ENCODE assay signal across 1 cellular context in genomic region chr22:46935506-46936377, GRCh38.
A peak's percentile ranks its signal among the peaks of the same experiment; 100 is the strongest.
TF ChIP-seq lines count a peak whose summit lies in the region.

No MANE protein-coding gene starts in this region.

TF ChIP-seq in HepG2, 621 proteins besides CTCF, POLR2A, EP300 and RAD21 (continued from another document):
- peak; percentile 43; the same call in 1 of the 2 replicates for TF ChIP-seq HINFP (CRISPR knock-in tag; IDR thresholded peaks at IDR 0.05; ENCODE audit: low read depth)
- TF ChIP-seq ZFX (CRISPR knock-in tag; IDR thresholded peaks at IDR 0.05; ENCODE audit: low read depth): peak; percentile 80
- no peak for TF ChIP-seq ZKSCAN1 (IDR thresholded peaks at IDR 0.05; ENCODE audit: low read length)
- TF ChIP-seq ZFP90 (CRISPR knock-in tag; IDR thresholded peaks at IDR 0.05; ENCODE audit: borderline replicate concordance): peak; percentile 78
- no peak for TF ChIP-seq ZNF766 (CRISPR knock-in tag; IDR thresholded peaks at IDR 0.05; ENCODE audit: borderline replicate concordance)
- TF ChIP-seq UBTF (CRISPR knock-in tag; IDR thresholded peaks at IDR 0.05): peak; percentile 60
- peak; percentile 86 for TF ChIP-seq NR2F2 (IDR thresholded peaks at IDR 0.05; ENCODE audit: borderline replicate concordance, low read depth)
- no peak; the same call in 1 of the 2 replicates for TF ChIP-seq FOSL1 (CRISPR knock-in tag; IDR thresholded peaks at IDR 0.05; ENCODE audit: borderline replicate concordance)
- TF ChIP-seq SP140L (CRISPR knock-in tag; IDR thresholded peaks at IDR 0.05; ENCODE audit: borderline replicate concordance): no peak
- TF ChIP-seq HMGA1 (CRISPR knock-in tag; conservative IDR thresholded peaks at IDR 0.05): no peak
- TF ChIP-seq CREB1 (IDR thresholded peaks at IDR 0.05): peak; percentile 45; the same call in 1 of the 2 replicates
- TF ChIP-seq CREB1 (CRISPR knock-in tag; IDR thresholded peaks at IDR 0.05): peak; percentile 62; the same call in 1 of the 2 replicates
- TF ChIP-seq PATZ1 (CRISPR knock-in tag; IDR thresholded peaks at IDR 0.05): peak; percentile 66; the same call in 1 of the 2 replicates
- no peak; the same call in 1 of the 2 replicates for TF ChIP-seq RBAK (CRISPR knock-in tag; IDR thresholded peaks at IDR 0.05)
- TF ChIP-seq RBM39 (IDR thresholded peaks at IDR 0.05; ENCODE audit: low read depth, low read length, poor library complexity, severe bottlenecking): no peak
- no peak for TF ChIP-seq IKZF1 (IDR thresholded peaks at IDR 0.05)
- no peak; the same call in 1 of the 2 replicates for TF ChIP-seq CHD2 (IDR thresholded peaks at IDR 0.05; ENCODE audit: low read depth, low read length)
- TF ChIP-seq ZNF121 (CRISPR knock-in tag; IDR thresholded peaks at IDR 0.05): no peak; the same call in 1 of the 2 replicates
- TF ChIP-seq RFXAP (CRISPR knock-in tag; IDR thresholded peaks at IDR 0.05; ENCODE audit: borderline replicate concordance): peak; percentile 68
- peak; percentile 92 for TF ChIP-seq TGIF2 (CRISPR knock-in tag; IDR thresholded peaks at IDR 0.05)
- TF ChIP-seq ZBTB3 (CRISPR knock-in tag; IDR thresholded peaks at IDR 0.05; ENCODE audit: borderline replicate concordance, low read depth): no peak
- peak; percentile 98 for TF ChIP-seq TEF (CRISPR knock-in tag; IDR thresholded peaks at IDR 0.05)
- TF ChIP-seq NCOA2 (CRISPR knock-in tag; IDR thresholded peaks at IDR 0.05): peak; percentile 85
- peak; percentile 89 for TF ChIP-seq HDAC1 (CRISPR knock-in tag; IDR thresholded peaks at IDR 0.05)
- TF ChIP-seq ZNF251 (CRISPR knock-in tag; IDR thresholded peaks at IDR 0.05): no peak
- TF ChIP-seq TBX3 (IDR thresholded peaks at IDR 0.05; ENCODE audit: borderline replicate concordance): peak; percentile 54; the same call in 1 of the 2 replicates
- no peak for TF ChIP-seq SCMH1 (CRISPR knock-in tag; IDR thresholded peaks at IDR 0.05; ENCODE audit: borderline replicate concordance)
- TF ChIP-seq ZNF276 (CRISPR knock-in tag; IDR thresholded peaks at IDR 0.05; ENCODE audit: low read depth): no peak
- no peak for TF ChIP-seq ELF4 (CRISPR knock-in tag; IDR thresholded peaks at IDR 0.05; ENCODE audit: borderline replicate concordance)
- TF ChIP-seq NR2F1 (CRISPR knock-in tag; IDR thresholded peaks at IDR 0.05): peak; percentile 59 to 86
- no peak; the same call in 1 of the 2 replicates for TF ChIP-seq PHF8 (CRISPR knock-in tag; IDR thresholded peaks at IDR 0.05)
- TF ChIP-seq PRPF4 (IDR thresholded peaks at IDR 0.05; ENCODE audit: low read depth, low read length, poor library complexity, severe bottlenecking): no peak
- no peak for TF ChIP-seq ZBTB49 (CRISPR knock-in tag; IDR thresholded peaks at IDR 0.05; ENCODE audit: borderline replicate concordance)
- no peak for TF ChIP-seq ZFP36L2 (CRISPR knock-in tag; IDR thresholded peaks at IDR 0.05)
- no peak for TF ChIP-seq GRHL1 (CRISPR knock-in tag; conservative IDR thresholded peaks at IDR 0.05)
- peak; percentile 91 for TF ChIP-seq SAP130 (CRISPR knock-in tag; IDR thresholded peaks at IDR 0.05; ENCODE audit: low read depth)
- TF ChIP-seq CSRNP1 (CRISPR knock-in tag; IDR thresholded peaks at IDR 0.05): no peak
- peak; percentile 38 for TF ChIP-seq YY1 (IDR thresholded peaks at IDR 0.05; ENCODE audit: insufficient read depth, insufficient replicate concordance, low read depth, low read length)
- no peak for TF ChIP-seq ZMAT5 (CRISPR knock-in tag; IDR thresholded peaks at IDR 0.05; ENCODE audit: borderline replicate concordance, low read depth)
- TF ChIP-seq THAP11 (CRISPR knock-in tag; IDR thresholded peaks at IDR 0.05): peak; percentile 71
- TF ChIP-seq SMAD3 (CRISPR knock-in tag; IDR thresholded peaks at IDR 0.05): peak; percentile 57; the same call in 1 of the 2 replicates
- no peak; the same call in 1 of the 2 replicates for TF ChIP-seq ZNF556 (CRISPR knock-in tag; IDR thresholded peaks at IDR 0.05; ENCODE audit: borderline replicate concordance)
- no peak for TF ChIP-seq ZBTB1 (CRISPR knock-in tag; IDR thresholded peaks at IDR 0.05; ENCODE audit: borderline replicate concordance)
- TF ChIP-seq KLF13 (CRISPR knock-in tag; IDR thresholded peaks at IDR 0.05): peak; percentile 31; the same call in 1 of the 2 replicates
- TF ChIP-seq NFE2 (CRISPR knock-in tag; IDR thresholded peaks at IDR 0.05): no peak
- TF ChIP-seq SKI (IDR thresholded peaks at IDR 0.05; ENCODE audit: partially characterized antibody): peak; percentile 86
